In genomic region chr4:54495091-54495490, GRCh38 we compare ENCODE assay signal across 32 cellular contexts.
DNase-seq lines count a peak whose midpoint lies in the region; FAIRE-seq and TF ChIP-seq lines count a peak whose summit lies in the region.
"Had no signal": no experiment of that assay in that cellular context is flagged by ENCODE, and none has a peak within 500 bp of the region (broad histone marks: within the 10 kb centered on the region; RNA-seq: fewer than 3 reads in every experiment).

No MANE protein-coding gene starts in this region.

- no peaks in the 10 kb centered on the region for H3K36me3 ChIP-seq in bronchial epithelial cell (ENCODE audit: control insufficient read depth, insufficient read depth, low read length)
- H3K36me3 ChIP-seq: BE2C, MG63, neutrophil, vagina had no signal

- peak overlapping the region; percentile 69; the same call in 1 of the 2 replicates for H3K27ac Mint-ChIP-seq in HFFc6
- H3K27ac Mint-ChIP-seq: activated CD4-positive, alpha-beta memory T cell treated with anti-CD3 and anti-CD28 coated beads for 36 hours; activated naive CD8-positive, alpha-beta T cell treated with anti-CD3 and anti-CD28 coated beads, Interleukin-2, amount 10 ng/mL, durations not matched to agents 7 days and 5 days; H9; memory B cell had no signal

- TF ChIP-seq CTCF in HFFc6 (IDR thresholded peaks at IDR 0.05) (no peak), bronchial epithelial cell (IDR thresholded peaks at IDR 0.05; ENCODE audit: insufficient read depth, low read length, severe bottlenecking) (no peak)

- peaks cover 5% of the 10 kb centered on the region for H3K27me3 Mint-ChIP-seq in HFFc6 (ENCODE audit: insufficient read depth)
- H3K27me3 Mint-ChIP-seq: activated naive CD8-positive, alpha-beta T cell treated with anti-CD3 and anti-CD28 coated beads, Interleukin-2, amount 10 ng/mL, durations not matched to agents 7 days and 5 days had no signal

- FAIRE-seq in bronchial epithelial cell (lab: Jason Lieb, UNC): peak; percentile 13
- FAIRE-seq: A549, frontal cortex, GM19239, TTC549 had no signal

- H3K4me3 ChIP-seq in bronchial epithelial cell (ENCODE audit: low read depth, low read length): no peak overlapping the region
- H3K4me3 ChIP-seq: A549, body of pancreas, MG63, psoas muscle, testis, vagina had no signal

- H3K4me1 Mint-ChIP-seq in HFFc6 (ENCODE audit: low read depth): peaks cover 46% of the 10 kb centered on the region
- H3K4me1 Mint-ChIP-seq: activated naive CD8-positive, alpha-beta T cell treated with anti-CD3 and anti-CD28 coated beads, Interleukin-2, amount 10 ng/mL, durations not matched to agents 7 days and 5 days; CD8-positive, alpha-beta memory T cell; memory B cell had no signal

- H3K27me3 ChIP-seq in bronchial epithelial cell (ENCODE audit: control insufficient read depth, insufficient read depth, low read length): no peaks in the 10 kb centered on the region
- H3K27me3 ChIP-seq: BE2C, body of pancreas, MG63, neutrophil, testis, vagina had no signal

- peak; percentile 25 for DNase-seq in A172 (ENCODE audit: low spot score)
- peak; percentile 62 for DNase-seq in HFFc6
- DNase-seq in bronchial epithelial cell (ENCODE audit: low read depth): no peak
- peak; percentile 67 for DNase-seq in kidney tubule cell (ENCODE audit: low spot score)
- no peak for DNase-seq in activated CD8-positive, alpha-beta memory T cell treated with anti-CD3 and anti-CD28 coated beads, Interleukin-2, amount 50 U/mL, for 4 hours
- no peak for DNase-seq in stimulated activated CD4-positive, alpha-beta T cell treated with anti-CD3 and anti-CD28 coated beads, Interleukin-1b, Interleukin-23, amount 100 ng/mL, for 48 hours
- no peak for DNase-seq in activated T-cell treated with anti-CD3 and anti-CD28 coated beads, Interleukin-2, amount 50 U/mL, for 48 hours
- DNase-seq in HuH-7.5 (ENCODE audit: low spot score): no peak
- DNase-seq: activated CD4-positive, alpha-beta memory T cell treated with anti-CD3 and anti-CD28 coated beads for 36 hours; activated effector memory CD4-positive, alpha-beta T cell treated with Interleukin-2 at 50 U/mL for 16 hours; activated naive CD8-positive, alpha-beta T cell treated with anti-CD3 and anti-CD28 coated beads, Interleukin-2, amount 10 ng/mL, durations not matched to agents 7 days and 5 days; BE2C; body of pancreas; CD8-positive, alpha-beta memory T cell; effector CD8-positive, alpha-beta T cell; GDM1; H9; left colon; MG63; NCI-H1417; NCI-H2081 treated with DMSO at 0.1 percent for 48 hours; NCI-H345; psoas muscle; stimulated activated naive CD8-positive, alpha-beta T cell treated with anti-CD3 and anti-CD28 coated beads, Interleukin-15, Interleukin-2, amounts not matched to agents 100 U/mL and 50 U/mL, for 24 hours; testis had no signal

- no peak overlapping the region for H3K4me3 Mint-ChIP-seq in HFFc6
- H3K4me3 Mint-ChIP-seq: activated CD4-positive, alpha-beta memory T cell treated with anti-CD3 and anti-CD28 coated beads for 36 hours; activated naive CD8-positive, alpha-beta T cell treated with anti-CD3 and anti-CD28 coated beads, Interleukin-2, amount 10 ng/mL, durations not matched to agents 7 days and 5 days; H9; memory B cell had no signal

- no peaks in the 10 kb centered on the region for H3K36me3 Mint-ChIP-seq in HFFc6 (ENCODE audit: low read depth)
- H3K36me3 Mint-ChIP-seq: activated CD4-positive, alpha-beta memory T cell treated with anti-CD3 and anti-CD28 coated beads for 36 hours; activated naive CD8-positive, alpha-beta T cell treated with anti-CD3 and anti-CD28 coated beads, Interleukin-2, amount 10 ng/mL, durations not matched to agents 7 days and 5 days; CD8-positive, alpha-beta memory T cell had no signal

- no peaks in the 10 kb centered on the region for H3K9me3 Mint-ChIP-seq in HFFc6
- H3K9me3 Mint-ChIP-seq: activated CD4-positive, alpha-beta memory T cell treated with anti-CD3 and anti-CD28 coated beads for 36 hours; activated naive CD8-positive, alpha-beta T cell treated with anti-CD3 and anti-CD28 coated beads, Interleukin-2, amount 10 ng/mL, durations not matched to agents 7 days and 5 days; H9; memory B cell had no signal

Comparison
In these comparisons a context has a peak if more than half of its experiments do, and no peak if none do; other contexts are left out.
1. DNase-seq: peak in A172 (single experiment), HFFc6 (single experiment) and kidney tubule cell (single experiment); none in bronchial epithelial cell (single experiment), activated CD8-positive, alpha-beta memory T cell treated with anti-CD3 and anti-CD28 coated beads, Interleukin-2, amount 50 U/mL, for 4 hours (single experiment), stimulated activated CD4-positive, alpha-beta T cell treated with anti-CD3 and anti-CD28 coated beads, Interleukin-1b, Interleukin-23, amount 100 ng/mL, for 48 hours (single experiment), activated T-cell treated with anti-CD3 and anti-CD28 coated beads, Interleukin-2, amount 50 U/mL, for 48 hours (0 of 2) and HuH-7.5 (single experiment).